ENCODE assay signal across 8 cellular contexts in the genomic region with DNA sequence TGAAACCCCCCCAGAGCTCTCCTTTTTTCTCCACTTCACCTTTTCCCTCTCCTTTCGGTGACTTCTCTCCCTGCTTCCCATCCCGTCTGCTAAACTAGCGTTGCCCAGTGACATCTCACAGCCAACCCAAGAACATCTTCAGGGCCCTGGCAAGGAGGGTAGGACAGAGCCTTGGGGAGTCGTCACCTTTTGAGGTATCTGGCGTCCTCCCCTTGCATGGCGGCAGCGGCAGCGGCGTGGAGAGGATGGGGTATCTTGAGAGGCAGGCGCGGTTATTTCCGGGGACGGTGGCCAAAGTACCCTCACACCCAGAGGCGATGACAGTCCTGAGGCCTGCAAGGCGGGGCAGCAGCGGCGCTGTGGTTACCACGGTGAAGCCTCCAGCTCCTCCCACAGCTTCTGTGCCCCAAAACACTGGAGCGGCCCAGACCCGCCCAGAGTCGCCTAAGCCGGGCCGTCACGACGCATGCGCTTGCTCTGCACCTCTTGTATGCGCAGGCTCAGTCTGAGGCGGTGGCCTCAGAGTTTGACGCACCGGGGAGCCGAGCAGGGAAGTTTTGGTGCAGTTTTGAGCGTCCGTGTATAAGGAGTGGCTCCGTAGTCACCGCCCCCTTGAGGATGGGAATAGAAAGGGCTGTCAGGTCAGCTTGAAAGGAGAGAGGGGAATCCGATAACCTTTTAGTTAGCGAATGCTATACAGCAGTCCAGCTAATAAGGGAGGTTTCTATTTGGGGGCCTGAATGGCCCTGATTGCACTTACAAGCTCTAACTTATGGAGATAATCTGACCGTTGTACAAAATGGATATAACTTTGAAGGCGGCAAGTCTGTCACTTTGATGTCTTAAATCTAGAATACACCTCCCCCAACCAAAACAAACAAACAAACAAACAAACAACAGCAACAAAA. TPM values are rescaled to one million over a fixed set of nuclear protein-coding genes. Genes with fewer than 3 reads are reported as not detected.
DNase-seq lines count a peak whose midpoint lies in the region; ATAC-seq and TF ChIP-seq lines count a peak whose summit lies in the region.

A gene (minus strand): TSS at position 446 of the 908 bp plus-strand sequence. CDS start 228 bp downstream, at position 218.

- H3K27ac Mint-ChIP-seq in activated naive CD4-positive, alpha-beta T cell treated with anti-CD3 and anti-CD28 coated beads, Interleukin-2, amount 10 ng/mL, durations not matched to agents 7 days and 5 days, result peak within 1 kb of the TSS; percentile 91

- ATAC-seq in gastroesophageal sphincter, result peak; percentile 100

- no peaks in the 10 kb centered on the region for H3K36me3 ChIP-seq in gastroesophageal sphincter
- no peaks in the 10 kb centered on the region for H3K36me3 ChIP-seq in suprapubic skin

- H3K4me3 ChIP-seq in gastroesophageal sphincter, result peak within 1 kb of the TSS; percentile 63 to 71
- H3K4me3 ChIP-seq in suprapubic skin, result peak within 1 kb of the TSS; percentile 82

- H3K27ac ChIP-seq in gastroesophageal sphincter (peak within 1 kb of the TSS; percentile 71 to 93 (median 87)), suprapubic skin (peak within 1 kb of the TSS; percentile 85)

- DNase-seq in GM04503 (ENCODE audit: low read depth), result peak; percentile 92
- peak; percentile 98 for DNase-seq in HEK293T (ENCODE audit: extremely low spot score)
- peak; percentile 99 for DNase-seq in MV-4-11 (lab: John Stamatoyannopoulos, UW)
- DNase-seq in SK-N-DZ (ENCODE audit: low spot score), result peak; percentile 98
- DNase-seq in activated naive CD4-positive, alpha-beta T cell treated with anti-CD3 and anti-CD28 coated beads, Interleukin-2, amount 10 ng/mL, durations not matched to agents 7 days and 5 days, result peak; percentile 97
- peak; percentile 89 for DNase-seq in non-pigmented ciliary epithelial cell (ENCODE audit: low read depth)
- peak; percentile 96 to 98 for DNase-seq in suprapubic skin (ENCODE audit: low spot score in 2 of 2)

- peaks cover 47% of the 10 kb centered on the region for H3K4me1 Mint-ChIP-seq in activated naive CD4-positive, alpha-beta T cell treated with anti-CD3 and anti-CD28 coated beads, Interleukin-2, amount 10 ng/mL, durations not matched to agents 7 days and 5 days

- no peaks in the 10 kb centered on the region for H3K27me3 Mint-ChIP-seq in activated naive CD4-positive, alpha-beta T cell treated with anti-CD3 and anti-CD28 coated beads, Interleukin-2, amount 10 ng/mL, durations not matched to agents 7 days and 5 days

- TF ChIP-seq EP300 in gastroesophageal sphincter (IDR thresholded peaks at IDR 0.05) (no peak), suprapubic skin (IDR thresholded peaks at IDR 0.05) (no peak)

- no peaks in the 10 kb centered on the region for H3K27me3 ChIP-seq in gastroesophageal sphincter
- H3K27me3 ChIP-seq in suprapubic skin, result no peaks in the 10 kb centered on the region

- CTCF ChIA-PET in HEK293T (lab: Yijun Ruan, JAX), result interaction anchor here (0.6 kb wide), 1 partner anchor 316 kb away, joined by 7 read pairs; no protein-coding TSS in a partner anchor
- CTCF ChIA-PET in activated naive CD4-positive, alpha-beta T cell treated with anti-CD3 and anti-CD28 coated beads, Interleukin-2, amount 10 ng/mL, durations not matched to agents 7 days and 5 days (lab: Charles Lee), result interaction anchor here (1.0 kb wide), 1 partner anchor 146 kb away, joined by 3 read pairs; no protein-coding TSS in a partner anchor

- H3K4me3 Mint-ChIP-seq in activated naive CD4-positive, alpha-beta T cell treated with anti-CD3 and anti-CD28 coated beads, Interleukin-2, amount 10 ng/mL, durations not matched to agents 7 days and 5 days, result peak within 1 kb of the TSS; percentile 85

- 0 to 2% methylated on average over 7 to 9 of the region's 39 CpGs for WGBS in gastroesophageal sphincter (ENCODE audit: low coverage in 1 of 2), 2 donors
- WGBS in suprapubic skin, result under 1% methylated on average over 27 of the region's 39 CpGs

- peaks cover 17% of the 10 kb centered on the region for H3K36me3 Mint-ChIP-seq in activated naive CD4-positive, alpha-beta T cell treated with anti-CD3 and anti-CD28 coated beads, Interleukin-2, amount 10 ng/mL, durations not matched to agents 7 days and 5 days

- TF ChIP-seq POLR2A in gastroesophageal sphincter (IDR thresholded peaks at IDR 0.05) (peak; percentile 26 to 47), suprapubic skin (IDR thresholded peaks at IDR 0.05) (peak in 1 of 2 donors; percentile 50)

- peaks cover 18% of the 10 kb centered on the region for H3K9me3 Mint-ChIP-seq in activated naive CD4-positive, alpha-beta T cell treated with anti-CD3 and anti-CD28 coated beads, Interleukin-2, amount 10 ng/mL, durations not matched to agents 7 days and 5 days

- H3K9me3 ChIP-seq in gastroesophageal sphincter, result peaks cover 0 to 5% (median 0%) of the 10 kb centered on the region in 3 donors
- H3K9me3 ChIP-seq in suprapubic skin, result peaks cover 4% of the 10 kb centered on the region

- TF ChIP-seq CTCF in gastroesophageal sphincter (IDR thresholded peaks at IDR 0.05), result peak; percentile 11 to 75 (median 50)
- TF ChIP-seq CTCF in suprapubic skin (IDR thresholded peaks at IDR 0.05), result peak; percentile 10 to 55

- POLR2A ChIA-PET in HEK293T (lab: Yijun Ruan, JAX), result interaction anchor here (0.8 to 1.7 kb wide), 4 partner anchors 23 to 181 kb away, joined by 3 to 5 read pairs (median 4); a partner anchor contains a TSS

- H3K4me1 ChIP-seq in gastroesophageal sphincter (peaks cover 0 to 35% (median 0%) of the 10 kb centered on the region in 3 donors), suprapubic skin (peaks cover 28% of the 10 kb centered on the region)

TF ChIP-seq in HEK293T, 16 proteins besides CTCF, POLR2A, EP300 and RAD21:
- TF ChIP-seq BHLHE40 (IDR thresholded peaks at IDR 0.05; ENCODE audit: borderline replicate concordance) (no peak), L3MBTL2 (conservative IDR thresholded peaks at IDR 0.05) (peak; percentile 76), SUZ12 (IDR thresholded peaks at IDR 0.05) (no peak)
- TF ChIP-seq, protein P1, sequence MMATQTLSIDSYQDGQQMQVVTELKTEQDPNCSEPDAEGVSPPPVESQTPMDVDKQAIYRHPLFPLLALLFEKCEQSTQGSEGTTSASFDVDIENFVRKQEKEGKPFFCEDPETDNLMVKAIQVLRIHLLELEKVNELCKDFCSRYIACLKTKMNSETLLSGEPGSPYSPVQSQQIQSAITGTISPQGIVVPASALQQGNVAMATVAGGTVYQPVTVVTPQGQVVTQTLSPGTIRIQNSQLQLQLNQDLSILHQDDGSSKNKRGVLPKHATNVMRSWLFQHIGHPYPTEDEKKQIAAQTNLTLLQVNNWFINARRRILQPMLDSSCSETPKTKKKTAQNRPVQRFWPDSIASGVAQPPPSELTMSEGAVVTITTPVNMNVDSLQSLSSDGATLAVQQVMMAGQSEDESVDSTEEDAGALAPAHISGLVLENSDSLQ (IDR thresholded peaks at IDR 0.05), result peak; percentile 61

RNA-seq across cellular contexts. Expression of the gene that starts here (rescaled TPM):
- polyA plus RNA-seq in SK-N-DZ (2014; cell fraction: cytosol; rRNA removed), result 31.1 and 41.3 TPM in 2 replicates
- 22.0 and 24.2 TPM in 2 replicates for polyA plus RNA-seq in SK-N-DZ (2014; cell fraction: nucleus; rRNA removed)
- 10 to 100 TPM; 25.5 to 42.9 (median 36.6) TPM for total RNA-seq in gastroesophageal sphincter
- 10 to 100 TPM; 18.5 to 34.0 (median 21.9) TPM for total RNA-seq in suprapubic skin

Comparison
In these comparisons a context has a peak if more than half of its experiments do, and no peak if none do; other contexts are left out.
1. Peak in every context shown above with its lines: DNase-seq, ATAC-seq, H3K4me3 ChIP-seq and H3K27ac ChIP-seq.